ENCODE assay signal across 32 cellular contexts in genomic region chr4:3683077-3683743, GRCh38.
"Had no signal": no experiment of that assay in that cellular context is flagged by ENCODE, and none has a peak within 500 bp of the region (broad histone marks: within the 10 kb centered on the region; RNA-seq: fewer than 3 reads in every experiment).

No MANE protein-coding gene starts in this region.

- H3K4me1 ChIP-seq: ascending aorta, gastrocnemius medialis, prostate gland, tibial artery had no signal

- H3K36me3 Mint-ChIP-seq: activated naive CD8-positive, alpha-beta T cell; brain; naive thymus-derived CD8-positive, alpha-beta T cell; stimulated activated memory B cell treated with anti-CD40 and anti-IgM and Interleukin-4, amounts not matched to agents 10 μg/mL and 1 μg/mL and 100 μg/mL, for 72 hours had no signal

- H3K36me3 ChIP-seq: ascending aorta, cardiac muscle cell, gastrocnemius medialis, ovary, prostate gland, tibial artery had no signal

- ATAC-seq: activated CD4-positive, CD25-positive, alpha-beta regulatory T cell treated with anti-CD3 and anti-CD28 coated beads, Interleukin-2, amount 50 U/mL, for 24 hours; effector memory CD8-positive, alpha-beta T cell; gastrocnemius medialis; left colon; naive thymus-derived CD8-positive, alpha-beta T cell; sciatic nerve; stimulated activated memory B cell treated with anti-CD40 and anti-IgM and Interleukin-4, amounts not matched to agents 10 μg/mL and 1 μg/mL and 100 μg/mL, for 72 hours; stimulated activated naive CD8-positive, alpha-beta T cell treated with anti-CD3 and anti-CD28 coated beads, Interleukin-15, amount 100 ng/mL, for 72 hours had no signal

- DNase-seq: activated CD4-positive, alpha-beta T cell treated with anti-CD3 and anti-CD28 coated beads for 48 hours; activated CD4-positive, alpha-beta T cell treated with anti-CD3 and anti-CD28 coated beads, Interleukin-2, amount 50 U/mL, for 48 hours; activated CD8-positive, alpha-beta memory T cell treated with anti-CD3 and anti-CD28 coated beads for 24 hours; activated effector memory CD4-positive, alpha-beta T cell treated with Interleukin-2 at 50 U/mL for 16 hours; activated naive CD4-positive, alpha-beta T cell treated with Interleukin-2 at 50 U/mL for 16 hours; cerebellar nuclear complex; effector memory CD8-positive, alpha-beta T cell; erythroblast; mesenchymal stem cell; ovary; retina; small intestine; stimulated activated CD4-positive, alpha-beta T cell treated with anti-CD3 and anti-CD28 coated beads, Interleukin-1b, Interleukin-23, amount 100 ng/mL, for 48 hours; stimulated activated CD4-positive, alpha-beta T cell treated with anti-CD3 and anti-CD28 coated beads, Interleukin-4, amount 100 ng/mL, for 4 hours; stimulated activated CD8-positive, alpha-beta memory T cell treated with anti-CD3 and anti-CD28 coated beads, Interleukin-4, amount 100 ng/mL, for 48 hours; stimulated activated naive CD8-positive, alpha-beta T cell treated with anti-CD3 and anti-CD28 coated beads, Interleukin-15, amount 100 ng/mL, for 72 hours; substantia nigra had no signal

- H3K27me3 Mint-ChIP-seq: stimulated activated naive CD8-positive, alpha-beta T cell treated with anti-CD3 and anti-CD28 coated beads, Interleukin-15, amount 100 ng/mL, for 72 hours had no signal

- H3K9me3 ChIP-seq: ascending aorta, gastrocnemius medialis, ovary, prostate gland, tibial artery had no signal

- H3K4me1 Mint-ChIP-seq: stimulated activated memory B cell treated with anti-CD40 and anti-IgM and Interleukin-4, amounts not matched to agents 10 μg/mL and 1 μg/mL and 100 μg/mL, for 72 hours; stimulated activated naive CD8-positive, alpha-beta T cell treated with anti-CD3 and anti-CD28 coated beads, Interleukin-15, amount 100 ng/mL, for 72 hours had no signal

- H3K9me3 Mint-ChIP-seq: effector memory CD8-positive, alpha-beta T cell; naive thymus-derived CD8-positive, alpha-beta T cell; stimulated activated naive CD8-positive, alpha-beta T cell treated with anti-CD3 and anti-CD28 coated beads, Interleukin-15, amount 100 ng/mL, for 72 hours had no signal

- H3K27ac Mint-ChIP-seq: activated naive CD8-positive, alpha-beta T cell; brain; effector memory CD8-positive, alpha-beta T cell; naive thymus-derived CD8-positive, alpha-beta T cell; stimulated activated memory B cell treated with anti-CD40 and anti-IgM and Interleukin-4, amounts not matched to agents 10 μg/mL and 1 μg/mL and 100 μg/mL, for 72 hours; stimulated activated naive CD8-positive, alpha-beta T cell treated with anti-CD3 and anti-CD28 coated beads, Interleukin-15, amount 100 ng/mL, for 72 hours had no signal

- H3K4me3 Mint-ChIP-seq: activated naive CD8-positive, alpha-beta T cell; brain; effector memory CD8-positive, alpha-beta T cell; naive thymus-derived CD8-positive, alpha-beta T cell; stimulated activated memory B cell treated with anti-CD40 and anti-IgM and Interleukin-4, amounts not matched to agents 10 μg/mL and 1 μg/mL and 100 μg/mL, for 72 hours; stimulated activated naive CD8-positive, alpha-beta T cell treated with anti-CD3 and anti-CD28 coated beads, Interleukin-15, amount 100 ng/mL, for 72 hours had no signal

- H3K27me3 ChIP-seq: ascending aorta, cardiac muscle cell, hepatocyte, ovary had no signal

- H3K4me3 ChIP-seq: ascending aorta, cardiac muscle cell, coronary artery, dorsolateral prefrontal cortex, gastrocnemius medialis, hepatocyte, ovary, prostate gland, tibial artery had no signal
